ENCODE assay signal across 1 cellular context in the genomic region with DNA sequence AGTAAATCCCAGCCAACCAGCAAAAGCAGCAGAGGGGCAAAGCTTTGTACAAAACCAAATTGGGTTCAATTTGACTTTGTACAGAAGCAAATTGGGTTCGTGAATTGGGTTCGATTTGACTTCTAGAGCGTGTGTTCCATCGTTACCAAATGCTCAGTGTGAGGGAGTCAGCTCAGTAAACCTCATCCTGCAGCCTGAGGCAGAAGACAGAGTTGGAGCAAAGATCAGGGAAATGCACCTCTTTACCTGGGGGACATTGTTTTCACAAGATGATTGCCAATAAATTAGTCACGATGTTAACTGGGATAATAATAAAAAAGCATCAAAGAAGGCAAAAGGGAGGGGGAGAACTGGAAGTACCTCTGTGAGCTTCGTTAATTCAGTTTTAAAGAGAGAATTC.
TF ChIP-seq lines count a peak whose summit lies in the region.

No MANE protein-coding gene starts in this region.

TF ChIP-seq in IMR-90, 13 proteins besides CTCF, POLR2A, EP300 and RAD21 (continued from another document):
- TF ChIP-seq, protein P1, sequence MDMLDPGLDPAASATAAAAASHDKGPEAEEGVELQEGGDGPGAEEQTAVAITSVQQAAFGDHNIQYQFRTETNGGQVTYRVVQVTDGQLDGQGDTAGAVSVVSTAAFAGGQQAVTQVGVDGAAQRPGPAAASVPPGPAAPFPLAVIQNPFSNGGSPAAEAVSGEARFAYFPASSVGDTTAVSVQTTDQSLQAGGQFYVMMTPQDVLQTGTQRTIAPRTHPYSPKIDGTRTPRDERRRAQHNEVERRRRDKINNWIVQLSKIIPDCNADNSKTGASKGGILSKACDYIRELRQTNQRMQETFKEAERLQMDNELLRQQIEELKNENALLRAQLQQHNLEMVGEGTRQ (IDR thresholded peaks at IDR 0.05; ENCODE audit: low read depth, low read length), result no peak
- TF ChIP-seq FOS (IDR thresholded peaks at IDR 0.05; ENCODE audit: low read depth, low read length), result no peak
